ENCODE assay signal across 8 cellular contexts in the genomic region with DNA sequence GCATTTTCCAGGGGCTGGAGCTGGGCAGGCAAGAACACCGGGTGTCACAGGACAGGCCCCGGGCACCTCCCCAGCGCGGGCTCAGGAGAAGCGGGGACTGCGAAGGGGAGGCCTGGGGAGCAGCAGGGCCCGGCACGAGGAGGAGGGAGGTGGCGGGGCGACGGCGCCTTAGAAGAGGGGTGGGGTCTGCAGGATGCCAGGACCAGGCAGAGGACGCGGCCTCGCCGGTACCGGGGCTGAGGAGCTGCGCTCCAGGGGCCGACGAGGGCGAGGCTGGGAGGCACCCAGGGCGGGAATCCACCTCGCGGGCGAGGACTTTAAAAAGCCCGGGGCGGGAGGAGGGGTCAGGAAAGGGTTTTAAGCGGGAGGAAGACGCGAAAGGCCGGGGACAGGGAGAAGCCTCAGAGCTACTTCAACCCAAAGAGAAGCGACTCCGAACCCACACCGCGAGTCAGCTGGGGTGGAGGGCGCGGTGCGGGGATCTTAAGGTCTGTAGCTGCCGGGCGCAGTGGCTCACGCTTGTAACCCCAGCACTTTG. TPM values are rescaled to one million over a fixed set of nuclear protein-coding genes. Genes with fewer than 3 reads are reported as not detected.
DNase-seq lines count a peak whose midpoint lies in the region; ATAC-seq, FAIRE-seq and TF ChIP-seq lines count a peak whose summit lies in the region.

No MANE protein-coding gene starts in this region.

- TF ChIP-seq POLR2A in GM12878 (IDR thresholded peaks at IDR 0.05; ENCODE audit: low read depth, low read length) = no peak

- peak overlapping the region; percentile 54 for H3K4me2 ChIP-seq in GM12878 (ENCODE audit: control insufficient read depth, insufficient read depth)

- peaks cover 6% of the 10 kb centered on the region; the same call in 1 of the 2 replicates for H3K9me3 ChIP-seq in SJCRH30 (replicated peaks)
- H3K9me3 ChIP-seq in GM12878 (replicated peaks; ENCODE audit: control insufficient read depth, insufficient read depth, low read length) = peaks cover 9% of the 10 kb centered on the region; the same call in 2 of the 3 replicates
- peaks cover 4% of the 10 kb centered on the region; the same call in 1 of the 2 replicates for H3K9me3 ChIP-seq in iPS-20b (ENCODE audit: insufficient read depth, low read depth, low read length)

- H3K36me3 ChIP-seq in SJCRH30 (peaks cover 7% of the 10 kb centered on the region), GM12878 (ENCODE audit: control insufficient read depth in 2 of 2, insufficient read depth in 2 of 2, low read length in 1 of 2) (no peaks in the 10 kb centered on the region), iPS-20b (ENCODE audit: insufficient read depth, low read depth, low read length) (0 out of 2 replicates have a peak, but pooled peaks cover 2% of the 10 kb centered on the region)

- RAD21 ChIA-PET in GM12878 (lab: Charles Lee; ENCODE audit: unreplicated experiment) = no interaction called here

- TF ChIP-seq CTCF in GM12878 (IDR thresholded peaks at IDR 0.05 in 2 of 3, conservative IDR thresholded peaks at IDR 0.05 in 1 of 3; ENCODE audit: control insufficient read depth in 2 of 3, extremely low read depth in 1 of 3, insufficient read depth in 1 of 3, low read depth in 3 of 3, low read length in 3 of 3) = no peak

- BruUV-seq in GM12878 (replicated peaks; lab: Mats Ljungman, UMichigan) = no TSS peak

- no peak for TF ChIP-seq RAD21 in GM12878 (IDR thresholded peaks at IDR 0.05; ENCODE audit: insufficient read depth, low read depth, low read length)

- H3K27me3 ChIP-seq in SJCRH30 (no peaks in the 10 kb centered on the region), GM12878 (replicated peaks in 1 of 2; ENCODE audit: control insufficient read depth in 2 of 2, insufficient read depth in 2 of 2, low read length in 1 of 2) (no peaks in the 10 kb centered on the region), iPS-20b (ENCODE audit: insufficient read depth, low read length) (no peaks in the 10 kb centered on the region; the same call in 1 of the 2 replicates)

- no peaks in the 10 kb centered on the region for H3K4me1 ChIP-seq in SJCRH30
- no peaks in the 10 kb centered on the region for H3K4me1 ChIP-seq in GM12878 (ENCODE audit: control insufficient read depth, insufficient read depth, low read length)
- no peaks in the 10 kb centered on the region; the same call in 1 of the 2 replicates for H3K4me1 ChIP-seq in iPS-20b (ENCODE audit: insufficient read depth, low read length)

- in situ Hi-C loops in GM12878 (cut with MboI) = no loop called here

- intact Hi-C loops in GM12878 (cut with micrococcal nuclease; ENCODE audit: unreplicated experiment) = no loop called here

- CTCF ChIA-PET in GM12878 (lab: Yijun Ruan, JAX) = no interaction called here

- 5% methylated on average over 35 of the region's 41 CpGs for WGBS in GM12878 (ENCODE audit: insufficient coverage, insufficient replicate concordance, low lambda C conversion rate, missing lambda C conversion rate)

- peak overlapping the region; percentile 17; the same call in 1 of the 2 replicates for H2AFZ ChIP-seq in GM12878 (ENCODE audit: control insufficient read depth, low read depth, low read length)

- no peak for ATAC-seq in GM12878
- no peak for ATAC-seq in HG03460 (IDR thresholded peaks at IDR 0.05; ENCODE audit: unreplicated experiment)
- ATAC-seq in HG02623 (IDR thresholded peaks at IDR 0.05; ENCODE audit: unreplicated experiment) = no peak
- no peak for ATAC-seq in HG03196 (IDR thresholded peaks at IDR 0.05; ENCODE audit: unreplicated experiment)

- H3K4me3 ChIP-seq in SJCRH30 = peak overlapping the region; percentile 84
- peak overlapping the region; percentile 59 for H3K4me3 ChIP-seq in GM12878
- peak overlapping the region; percentile 91 for H3K4me3 ChIP-seq in iPS-20b (ENCODE audit: low read length)
- peak overlapping the region; percentile 67 for H3K4me3 ChIP-seq in skeletal muscle cell (ENCODE audit: low read depth, low read length)

- DNase-seq in GM04503 (ENCODE audit: low read depth) = peak; percentile 4
- DNase-seq in SJCRH30 = peak; percentile 54 to 55
- no peak for DNase-seq in GM12878 (ENCODE audit: low read depth, low spot score)
- DNase-seq in skeletal muscle cell (ENCODE audit: low read depth) = no peak

- no peak for FAIRE-seq in GM12878 (lab: Jason Lieb, UNC)

- peak overlapping the region; percentile 41 for H3K27ac ChIP-seq in SJCRH30
- H3K27ac ChIP-seq in GM12878 (ENCODE audit: control insufficient read depth, insufficient read depth) = peak overlapping the region; percentile 39; the same call in 1 of the 2 replicates
- no peak overlapping the region for H3K27ac ChIP-seq in iPS-20b (ENCODE audit: low read length)

- no peaks in the 10 kb centered on the region for H4K20me1 ChIP-seq in GM12878 (ENCODE audit: control insufficient read depth, insufficient read depth)

- TF ChIP-seq EP300 in GM12878 (IDR thresholded peaks at IDR 0.05; ENCODE audit: borderline replicate concordance in 1 of 2, control insufficient read depth in 1 of 2, low read depth in 2 of 2, low read length in 2 of 2) = no peak

- H3K79me2 ChIP-seq in GM12878 (ENCODE audit: control insufficient read depth, insufficient read depth, low read length) = no peaks in the 10 kb centered on the region

- POLR2A ChIA-PET in GM12878 (lab: Charles Lee) = interaction anchor here (0.7 kb wide), 1 partner anchor 194 kb away, joined by 9 read pairs; no protein-coding TSS in a partner anchor

- SMC1A ChIA-PET in GM12878 (lab: Charles Lee; ENCODE audit: uncharacterized antibody, unreplicated experiment) = interaction anchor here (0.6 kb wide), 1 partner anchor 195 kb away, joined by 3 read pairs; the partner anchor contains the start of gene ZNF816

- H3K9ac ChIP-seq in GM12878 (ENCODE audit: control insufficient read depth, insufficient read depth, low read length) (peak overlapping the region; percentile 60), iPS-20b (ENCODE audit: low read depth, low read length) (peak overlapping the region; percentile 62)

RNA-seq across cellular contexts. Expression of gene ZNF347, which starts 0.7 kb away (rescaled TPM):
- total RNA-seq in SJCRH30 (2014; rRNA removed; shearing (Covaris generic)) = 15.5 and 17.5 TPM in 2 replicates
- 8.9 and 10.7 TPM in 2 replicates for total RNA-seq in GM12878 (2013; cell fraction: nucleolus; rRNA removed)
- 1.8 and 2.5 TPM in 2 replicates for total RNA-seq in GM12878 (2014; rRNA removed)
- 3.3 and 3.5 TPM in 2 replicates for total RNA-seq in GM12878 (2014; rRNA removed; fragmentation: Illumina TruSeq; extraction: Trizol)
- total RNA-seq in GM12878 (2021) = 2.7 and 3.4 TPM in 2 replicates
- polyA plus RNA-seq in GM12878 (2011; ENCODE audit: low read depth) = 3.0 TPM
- 0.75 and 0.84 TPM in 2 replicates for polyA plus RNA-seq in GM12878 (2011; rRNA removed)
- polyA plus RNA-seq in GM12878 (2011; cell fraction: cytosol; rRNA removed) = 0.22 and 0.32 TPM in 2 replicates
- polyA plus RNA-seq in GM12878 (2011; cell fraction: nucleus; rRNA removed) = 0.54 and 1.0 TPM in 2 replicates
- polyA plus RNA-seq in GM12878 (2012) = 2.3 and 2.8 TPM in 2 replicates
- 1.6 and 1.9 TPM in 2 replicates for polyA plus RNA-seq in GM12878 (2014; fragmentation: Illumina TruSeq; extraction: Trizol)
- 1 to 10 TPM in 1 of 2 experiments, under 1 TPM in 1; 0.61 to 2.0 TPM for polyA plus RNA-seq in GM12878 (2014; fragmentation: Nextera tagmentation; extraction: Ambion mirVana)
- polyA plus RNA-seq in GM12878 (2014; rRNA removed) = 1.0 and 2.9 TPM in 2 replicates
- 1 to 10 TPM; 1.1 to 1.6 TPM for polyA plus RNA-seq in GM12878 (2016; fragmentation: Nextera tagmentation; extraction: Ambion mirVana)
- polyA minus RNA-seq in GM12878 (2011; rRNA and poly(A)+ RNA removed) = 1.0 and 1.5 TPM in 2 replicates
- 0.21 and 0.27 TPM in 2 replicates for polyA minus RNA-seq in GM12878 (2011; cell fraction: cytosol; rRNA and poly(A)+ RNA removed)
- polyA minus RNA-seq in GM12878 (2011; cell fraction: nucleus; rRNA and poly(A)+ RNA removed) = 0.24 and 1.1 TPM in 2 replicates

RNA-seq across cellular contexts. Expression of gene ZNF415, which starts 25.5 kb away (rescaled TPM):
- 9.0 and 10.6 TPM in 2 replicates for total RNA-seq in SJCRH30 (2014; rRNA removed; shearing (Covaris generic))
- 0.17 and 0.95 TPM in 2 replicates for total RNA-seq in GM12878 (2013; cell fraction: nucleolus; rRNA removed)
- 0.06 TPM in 1 of 2 replicates, not detected in the other for total RNA-seq in GM12878 (2014; rRNA removed)
- total RNA-seq in GM12878 (2014; rRNA removed; fragmentation: Illumina TruSeq; extraction: Trizol) = 0.13 TPM in 1 of 2 replicates, not detected in the other
- not detected in 2 replicates for total RNA-seq in GM12878 (2021)
- 0.12 TPM for polyA plus RNA-seq in GM12878 (2011; ENCODE audit: low read depth)
- polyA plus RNA-seq in GM12878 (2011; rRNA removed) = 0.03 TPM in 1 of 2 replicates, not detected in the other
- not detected in 2 replicates for polyA plus RNA-seq in GM12878 (2011; cell fraction: cytosol; rRNA removed)
- not detected in 2 replicates for polyA plus RNA-seq in GM12878 (2011; cell fraction: nucleus; rRNA removed)
- polyA plus RNA-seq in GM12878 (2012) = 0.31 and 0.42 TPM in 2 replicates
- polyA plus RNA-seq in GM12878 (2014; fragmentation: Illumina TruSeq; extraction: Trizol) = 0.04 TPM in 1 of 2 replicates, not detected in the other
- polyA plus RNA-seq in GM12878 (2014; fragmentation: Nextera tagmentation; extraction: Ambion mirVana) = not detected
- not detected in 2 replicates for polyA plus RNA-seq in GM12878 (2014; rRNA removed)
- polyA plus RNA-seq in GM12878 (2016; fragmentation: Nextera tagmentation; extraction: Ambion mirVana) = not detected
- polyA minus RNA-seq in GM12878 (2011; rRNA and poly(A)+ RNA removed) = not detected in 2 replicates
- polyA minus RNA-seq in GM12878 (2011; cell fraction: cytosol; rRNA and poly(A)+ RNA removed) = not detected in 2 replicates
- polyA minus RNA-seq in GM12878 (2011; cell fraction: nucleus; rRNA and poly(A)+ RNA removed) = not detected in 2 replicates

RNA-seq across cellular contexts. Expression of gene ZNF665, which starts 35.0 kb away (rescaled TPM):
- 2.6 and 2.9 TPM in 2 replicates for total RNA-seq in SJCRH30 (2014; rRNA removed; shearing (Covaris generic))
- total RNA-seq in GM12878 (2013; cell fraction: nucleolus; rRNA removed) = 0.15 and 0.31 TPM in 2 replicates
- total RNA-seq in GM12878 (2014; rRNA removed) (0.65 and 0.96 TPM in 2 replicates), GM12878 (2014; rRNA removed; fragmentation: Illumina TruSeq; extraction: Trizol) (2.5 and 3.0 TPM in 2 replicates), GM12878 (2021) (1.3 and 1.4 TPM in 2 replicates)
- 6.7 TPM for polyA plus RNA-seq in GM12878 (2011; ENCODE audit: low read depth)
- polyA plus RNA-seq in GM12878 (2011; rRNA removed) (0.06 and 0.20 TPM in 2 replicates), GM12878 (2014; fragmentation: Illumina TruSeq; extraction: Trizol) (2.6 and 3.0 TPM in 2 replicates), GM12878 (2014; fragmentation: Nextera tagmentation; extraction: Ambion mirVana) (1 to 10 TPM; 1.5 to 2.0 TPM), GM12878 (2014; rRNA removed) (0.88 and 0.98 TPM in 2 replicates), GM12878 (2016; fragmentation: Nextera tagmentation; extraction: Ambion mirVana) (1 to 10 TPM; 1.3 to 1.5 TPM)
- 0.03 and 0.07 TPM in 2 replicates for polyA plus RNA-seq in GM12878 (2011; cell fraction: cytosol; rRNA removed)
- polyA plus RNA-seq in GM12878 (2011; cell fraction: nucleus; rRNA removed) = 0.16 TPM in 1 of 2 replicates, not detected in the other
- polyA plus RNA-seq in GM12878 (2012) = 2.1 and 2.5 TPM in 2 replicates
- polyA minus RNA-seq in GM12878 (2011; rRNA and poly(A)+ RNA removed) = not detected in 2 replicates
- not detected in 2 replicates for polyA minus RNA-seq in GM12878 (2011; cell fraction: cytosol; rRNA and poly(A)+ RNA removed)
- not detected in 2 replicates for polyA minus RNA-seq in GM12878 (2011; cell fraction: nucleus; rRNA and poly(A)+ RNA removed)

RNA-seq across cellular contexts. Expression of gene ZNF160, which starts 55.0 kb away (rescaled TPM):
- 23.0 and 26.9 TPM in 2 replicates for total RNA-seq in SJCRH30 (2014; rRNA removed; shearing (Covaris generic))
- total RNA-seq in GM12878 (2013; cell fraction: nucleolus; rRNA removed) = 466 and 482 TPM in 2 replicates
- total RNA-seq in GM12878 (2014; rRNA removed) (12.9 and 14.6 TPM in 2 replicates), GM12878 (2014; rRNA removed; fragmentation: Illumina TruSeq; extraction: Trizol) (16.9 and 17.4 TPM in 2 replicates), GM12878 (2021) (11.4 and 12.4 TPM in 2 replicates)
- 10.9 TPM for polyA plus RNA-seq in GM12878 (2011; ENCODE audit: low read depth)
- polyA plus RNA-seq in GM12878 (2011; rRNA removed) (18.6 and 29.9 TPM in 2 replicates), GM12878 (2014; fragmentation: Illumina TruSeq; extraction: Trizol) (12.3 and 12.4 TPM in 2 replicates), GM12878 (2014; fragmentation: Nextera tagmentation; extraction: Ambion mirVana) (1 to 10 TPM; 2.8 to 3.2 TPM), GM12878 (2014; rRNA removed) (9.5 and 10.9 TPM in 2 replicates), GM12878 (2016; fragmentation: Nextera tagmentation; extraction: Ambion mirVana) (10 to 100 TPM in 1 of 2 experiments, 1 to 10 TPM in 1; 7.2 to 11.9 TPM)
- 17.9 and 21.8 TPM in 2 replicates for polyA plus RNA-seq in GM12878 (2011; cell fraction: cytosol; rRNA removed)
- 36.2 and 42.5 TPM in 2 replicates for polyA plus RNA-seq in GM12878 (2011; cell fraction: nucleus; rRNA removed)
- polyA plus RNA-seq in GM12878 (2012) = 16.0 and 28.2 TPM in 2 replicates
- 27.6 and 38.0 TPM in 2 replicates for polyA minus RNA-seq in GM12878 (2011; rRNA and poly(A)+ RNA removed)
- 11.3 and 12.7 TPM in 2 replicates for polyA minus RNA-seq in GM12878 (2011; cell fraction: cytosol; rRNA and poly(A)+ RNA removed)
- 27.9 and 43.1 TPM in 2 replicates for polyA minus RNA-seq in GM12878 (2011; cell fraction: nucleus; rRNA and poly(A)+ RNA removed)

Comparison
In these comparisons a context has a peak if more than half of its experiments do, and no peak if none do; other contexts are left out.
1. DNase-seq: peak in GM04503 (single experiment) and SJCRH30 (2 of 2); none in GM12878 (single experiment) and skeletal muscle cell (single experiment).
2. Peak in every context shown above with its lines, with median percentiles within 50 percentile points of each other: H3K4me3 ChIP-seq.